ENCODE assay signal across 9 cellular contexts in genomic region chr1:201676061-201676644, GRCh38.
DNase-seq lines count a peak whose midpoint lies in the region; ATAC-seq, FAIRE-seq and TF ChIP-seq lines count a peak whose summit lies in the region.
"Had no signal": no experiment of that assay in that cellular context is flagged by ENCODE, and none has a peak within 500 bp of the region (broad histone marks: within the 10 kb centered on the region; RNA-seq: fewer than 3 reads in every experiment).

No MANE protein-coding gene starts in this region.

- peaks cover 25% of the 10 kb centered on the region for H3K4me1 ChIP-seq in cardiac muscle cell (ENCODE audit: low read depth)
- peaks cover 0 to 39% (median 34%) of the 10 kb centered on the region in 4 donors for H3K4me1 ChIP-seq in sigmoid colon

- no peak for TF ChIP-seq POLR2A in H54 (IDR thresholded peaks at IDR 0.05; ENCODE audit: low read depth, low read length)
- TF ChIP-seq POLR2A in sigmoid colon (IDR thresholded peaks at IDR 0.05), result no peak

- TF ChIP-seq EP300 in sigmoid colon (IDR thresholded peaks at IDR 0.05), result no peak

- H3K4me3 ChIP-seq in cardiac muscle cell (no peak overlapping the region), sigmoid colon (no peak overlapping the region)

- WGBS in sigmoid colon, 2 donors, result 33 to 34% methylated on average over 7 of the region's 7 CpGs

- TF ChIP-seq CTCF in cardiac muscle cell (IDR thresholded peaks at IDR 0.05; ENCODE audit: low read depth, low read length) (no peak), sigmoid colon (IDR thresholded peaks at IDR 0.05) (no peak)

- peak; percentile 83 for ATAC-seq in SK-N-SH treated with all-trans-retinoic acid at 6 μM for 48 hours
- no peak for ATAC-seq in HG02840 (IDR thresholded peaks at IDR 0.05; ENCODE audit: low FRiP score, unreplicated experiment)
- ATAC-seq in HG02642 (IDR thresholded peaks at IDR 0.05; ENCODE audit: poor library complexity, unreplicated experiment), result no peak

- intact Hi-C loops in sigmoid colon (cut with DNase I), result no loop called here

- H3K36me3 ChIP-seq in cardiac muscle cell (no peaks in the 10 kb centered on the region), sigmoid colon (no peaks in the 10 kb centered on the region)

- DNase-seq in H54 (ENCODE audit: insufficient read length, low spot score), result peak; percentile 48
- DNase-seq in cardiac muscle cell (ENCODE audit: low read depth in 1 of 2, low spot score in 1 of 2), result peak; percentile 37 to 49
- DNase-seq in sigmoid colon, result peak; percentile 78
- no peak for DNase-seq in activated CD4-positive, alpha-beta T cell treated with anti-CD3 and anti-CD28 coated beads, Interleukin-2, amount 50 U/mL, for 48 hours
- DNase-seq in hippocampal formation (lab: John Stamatoyannopoulos, UW), result no peak
- DNase-seq: NCI-H748 treated with DMSO at 0.1 percent for 48 hours had no signal

- FAIRE-seq in H54 (lab: Jason Lieb, UNC), result no peak

- H3K9me3 ChIP-seq in cardiac muscle cell (ENCODE audit: low read depth), result no peaks in the 10 kb centered on the region
- no peaks in the 10 kb centered on the region for H3K9me3 ChIP-seq in sigmoid colon

- peak overlapping the region; percentile 71 for H3K27ac ChIP-seq in cardiac muscle cell
- peak overlapping the region; percentile 5 to 71 (median 44) for H3K27ac ChIP-seq in sigmoid colon

- H3K27me3 ChIP-seq in cardiac muscle cell, result no peaks in the 10 kb centered on the region
- H3K27me3 ChIP-seq in sigmoid colon, result no peaks in the 10 kb centered on the region

TF ChIP-seq in SK-N-SH treated with all-trans-retinoic acid at 6 μM for 48 hours, 23 proteins besides CTCF, POLR2A, EP300 and RAD21:
- TF ChIP-seq ZNF8 (CRISPR knock-in tag; IDR thresholded peaks at IDR 0.05), result no peak
- TF ChIP-seq ZNF565 (CRISPR knock-in tag; conservative IDR thresholded peaks at IDR 0.05; ENCODE audit: low read depth), result no peak
- no peak for TF ChIP-seq TSHZ2 (CRISPR knock-in tag; IDR thresholded peaks at IDR 0.05)
- TF ChIP-seq ZFP3 (CRISPR knock-in tag; IDR thresholded peaks at IDR 0.05), result no peak
- no peak for TF ChIP-seq PATZ1 (CRISPR knock-in tag; IDR thresholded peaks at IDR 0.05; ENCODE audit: borderline replicate concordance)
- no peak for TF ChIP-seq CSRNP3 (CRISPR knock-in tag; IDR thresholded peaks at IDR 0.05)
- no peak for TF ChIP-seq ZNF70 (CRISPR knock-in tag; IDR thresholded peaks at IDR 0.05)
TF ChIP-seq in SK-N-SH treated with all-trans-retinoic acid at 6 μM for 48 hours: peak in this region for 0.

Comparison
In these comparisons a context has a peak if more than half of its experiments do, and no peak if none do; other contexts are left out.
1. DNase-seq: peak in H54 (single experiment), cardiac muscle cell (2 of 2) and sigmoid colon (single experiment); none in activated CD4-positive, alpha-beta T cell treated with anti-CD3 and anti-CD28 coated beads, Interleukin-2, amount 50 U/mL, for 48 hours (0 of 2) and hippocampal formation (0 of 2).